18 cellular contexts compared by ENCODE assay signal in the genomic region with DNA sequence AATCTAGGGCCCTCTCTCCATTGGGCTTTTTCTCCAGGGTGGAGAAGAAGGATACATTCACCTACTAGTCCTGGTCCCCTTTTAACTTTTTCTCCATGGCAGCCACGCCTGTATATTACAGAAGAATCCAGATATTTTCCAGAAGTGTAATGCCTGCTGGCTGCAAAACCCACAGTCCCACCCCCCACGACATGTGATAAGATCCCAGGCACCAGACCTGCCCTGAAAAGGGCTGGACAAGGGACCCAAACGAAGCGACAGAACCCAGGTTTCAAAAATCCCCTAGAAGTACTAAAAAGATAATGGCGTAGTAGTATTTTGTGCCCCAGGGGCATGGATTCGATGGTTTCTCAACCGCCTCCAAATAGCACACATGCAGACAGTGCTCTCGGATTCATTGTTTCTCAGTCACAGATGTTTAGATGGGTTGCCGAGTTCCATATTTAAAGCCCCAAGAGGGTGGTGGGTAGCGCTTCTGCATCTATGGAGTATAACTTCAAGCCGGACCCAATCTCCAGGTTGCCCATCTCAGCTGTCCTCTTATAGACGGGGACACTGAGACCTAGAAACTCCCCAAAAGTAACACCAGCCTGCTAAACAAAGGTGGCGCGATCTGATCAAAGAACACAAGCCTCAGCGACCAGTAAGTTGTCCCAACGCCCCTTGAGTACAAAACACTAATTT. TPM values are rescaled to one million over a fixed set of nuclear protein-coding genes. Genes with fewer than 3 reads are reported as not detected.
DNase-seq lines count a peak whose midpoint lies in the region; ATAC-seq and TF ChIP-seq lines count a peak whose summit lies in the region.
"Had no signal": no experiment of that assay in that cellular context is flagged by ENCODE, and none has a peak within 500 bp of the region (broad histone marks: within the 10 kb centered on the region; RNA-seq: fewer than 3 reads in every experiment).

No MANE protein-coding gene starts in this region.

- no peak for TF ChIP-seq CTCF in lower lobe of right lung (IDR thresholded peaks at IDR 0.05)
- no peak for TF ChIP-seq CTCF in suprapubic skin (IDR thresholded peaks at IDR 0.05)

- no peak for ATAC-seq in activated T-helper 17 cell treated with anti-CD3 and anti-CD28 coated beads, Interleukin-2, amount 50 U/mL, for 72 hours (replicated peaks)
- ATAC-seq in lower lobe of right lung, result no peak
- ATAC-seq: activated CD4-positive, alpha-beta T cell treated with anti-CD3 and anti-CD28 coated beads for 36 hours had no signal

- WGBS in suprapubic skin, result 55% methylated on average over 16 of the region's 16 CpGs

- peak overlapping the region; percentile 20 for H3K4me3 Mint-ChIP-seq in activated CD4-positive, alpha-beta T cell treated with anti-CD3 and anti-CD28 coated beads, Interleukin-2, amount 10 ng/mL, durations not matched to agents 7 days and 5 days
- H3K4me3 Mint-ChIP-seq in activated T-helper 17 cell treated with anti-CD3 and anti-CD28 coated beads, Interleukin-2, amount 50 U/mL, for 72 hours, result peak overlapping the region; percentile 43
- H3K4me3 Mint-ChIP-seq: activated CD4-positive, alpha-beta T cell treated with anti-CD3 and anti-CD28 coated beads for 36 hours had no signal

- H3K27ac Mint-ChIP-seq in activated CD4-positive, alpha-beta T cell treated with anti-CD3 and anti-CD28 coated beads, Interleukin-2, amount 10 ng/mL, durations not matched to agents 7 days and 5 days, result peak overlapping the region; percentile 50
- no peak overlapping the region for H3K27ac Mint-ChIP-seq in activated T-helper 17 cell treated with anti-CD3 and anti-CD28 coated beads, Interleukin-2, amount 50 U/mL, for 72 hours
- H3K27ac Mint-ChIP-seq: activated CD4-positive, alpha-beta T cell treated with anti-CD3 and anti-CD28 coated beads for 36 hours had no signal

- H3K36me3 Mint-ChIP-seq in activated CD4-positive, alpha-beta T cell treated with anti-CD3 and anti-CD28 coated beads, Interleukin-2, amount 10 ng/mL, durations not matched to agents 7 days and 5 days (ENCODE audit: low read depth), result peaks cover 4% of the 10 kb centered on the region
- peaks cover 5% of the 10 kb centered on the region for H3K36me3 Mint-ChIP-seq in activated T-helper 17 cell treated with anti-CD3 and anti-CD28 coated beads, Interleukin-2, amount 50 U/mL, for 72 hours (ENCODE audit: low read depth)

- peaks cover 88% of the 10 kb centered on the region for H3K27me3 Mint-ChIP-seq in activated CD4-positive, alpha-beta T cell treated with anti-CD3 and anti-CD28 coated beads, Interleukin-2, amount 10 ng/mL, durations not matched to agents 7 days and 5 days
- peaks cover 65% of the 10 kb centered on the region for H3K27me3 Mint-ChIP-seq in activated T-helper 17 cell treated with anti-CD3 and anti-CD28 coated beads, Interleukin-2, amount 50 U/mL, for 72 hours

- H3K4me3 ChIP-seq in lower lobe of right lung, result peak overlapping the region; percentile 34
- H3K4me3 ChIP-seq in suprapubic skin, result peak overlapping the region; percentile 44

- TF ChIP-seq POLR2A in suprapubic skin (IDR thresholded peaks at IDR 0.05), result no peak

- no peaks in the 10 kb centered on the region for H3K9me3 Mint-ChIP-seq in activated CD4-positive, alpha-beta T cell treated with anti-CD3 and anti-CD28 coated beads, Interleukin-2, amount 10 ng/mL, durations not matched to agents 7 days and 5 days
- no peaks in the 10 kb centered on the region for H3K9me3 Mint-ChIP-seq in activated T-helper 17 cell treated with anti-CD3 and anti-CD28 coated beads, Interleukin-2, amount 50 U/mL, for 72 hours

- H3K9me3 ChIP-seq in lower lobe of right lung (no peaks in the 10 kb centered on the region), suprapubic skin (no peaks in the 10 kb centered on the region)

- H3K27me3 ChIP-seq in lower lobe of right lung (ENCODE audit: low read depth) (peaks cover 99% of the 10 kb centered on the region), suprapubic skin (peaks cover 100% of the 10 kb centered on the region)

- CTCF ChIA-PET in activated CD4-positive, alpha-beta T cell treated with anti-CD3 and anti-CD28 coated beads, Interleukin-2, amount 10 ng/mL, durations not matched to agents 7 days and 5 days (lab: Charles Lee), result no interaction called here

- peaks cover 25% of the 10 kb centered on the region for H3K4me1 ChIP-seq in lower lobe of right lung
- H3K4me1 ChIP-seq in suprapubic skin, result peaks cover 47% of the 10 kb centered on the region

- H3K4me1 Mint-ChIP-seq in activated CD4-positive, alpha-beta T cell treated with anti-CD3 and anti-CD28 coated beads, Interleukin-2, amount 10 ng/mL, durations not matched to agents 7 days and 5 days, result peaks cover 27% of the 10 kb centered on the region
- peaks cover 14% of the 10 kb centered on the region for H3K4me1 Mint-ChIP-seq in activated T-helper 17 cell treated with anti-CD3 and anti-CD28 coated beads, Interleukin-2, amount 50 U/mL, for 72 hours

- H3K27ac ChIP-seq in lower lobe of right lung (no peak overlapping the region), suprapubic skin (no peak overlapping the region)

- H3K36me3 ChIP-seq in lower lobe of right lung (no peaks in the 10 kb centered on the region), suprapubic skin (no peaks in the 10 kb centered on the region)

- POLR2A ChIA-PET in activated CD4-positive, alpha-beta T cell treated with anti-CD3 and anti-CD28 coated beads, Interleukin-2, amount 10 ng/mL, durations not matched to agents 7 days and 5 days (lab: Charles Lee), result no interaction called here

- TF ChIP-seq EP300 in suprapubic skin (IDR thresholded peaks at IDR 0.05), result no peak

- no peak for DNase-seq in activated CD4-positive, alpha-beta T cell treated with anti-CD3 and anti-CD28 coated beads, Interleukin-2, amount 10 ng/mL, durations not matched to agents 7 days and 5 days
- DNase-seq in activated CD4-positive, alpha-beta T cell treated with anti-CD3 and anti-CD28 coated beads, Interleukin-2, amount 50 U/mL, for 1 hour, result no peak
- DNase-seq in lower lobe of right lung (no peak), suprapubic skin (ENCODE audit: low spot score in 2 of 2) (no peak), SHP77 treated with DMSO at 0.1 percent for 48 hours (lab: John Stamatoyannopoulos, UW) (no peak), CD1c-positive myeloid dendritic cell (ENCODE audit: extremely low spot score) (no peak), SW480 (ENCODE audit: low spot score) (no peak)
- DNase-seq: 8988T; activated CD4-positive, alpha-beta T cell treated with anti-CD3 and anti-CD28 coated beads for 36 hours; activated effector memory CD4-positive, alpha-beta T cell treated with anti-CD3 and anti-CD28 coated beads, Interleukin-2, amount 50 U/mL, for 16 hours; DMS79; islet precursor cell; KBM-7; NCI-H1694 treated with DMSO at 0.1 percent for 48 hours; NK-92 treated with Interleukin-12 subunit alpha and Interleukin-12 subunit beta, amount 100 ng/mL, for 24 hours; stimulated activated CD4-positive, alpha-beta T cell treated with anti-CD3 and anti-CD28 coated beads, Interleukin-2, amount 100 ng/mL, for 24 hours; stimulated activated naive CD4-positive, alpha-beta T cell treated with Interleukin-2 at 50 U/mL for 16 hours had no signal

- intact Hi-C loops in lower lobe of right lung (cut with DNase I), result no loop called here

RNA-seq across cellular contexts. Expression of a gene that starts 2.6 kb away (rescaled TPM):
- total RNA-seq in activated CD4-positive, alpha-beta T cell treated with anti-CD3 and anti-CD28 coated beads, Interleukin-2, amount 10 ng/mL, durations not matched to agents 7 days and 5 days, result not detected
- not detected for total RNA-seq in activated T-helper 17 cell treated with anti-CD3 and anti-CD28 coated beads, Interleukin-2, amount 50 U/mL, for 72 hours
- total RNA-seq in lower lobe of right lung (1.2 TPM), suprapubic skin (not detected)
- total RNA-seq: activated CD4-positive, alpha-beta T cell treated with anti-CD3 and anti-CD28 coated beads for 36 hours had no signal
